16 cellular contexts compared by ENCODE assay signal in the genomic region with DNA sequence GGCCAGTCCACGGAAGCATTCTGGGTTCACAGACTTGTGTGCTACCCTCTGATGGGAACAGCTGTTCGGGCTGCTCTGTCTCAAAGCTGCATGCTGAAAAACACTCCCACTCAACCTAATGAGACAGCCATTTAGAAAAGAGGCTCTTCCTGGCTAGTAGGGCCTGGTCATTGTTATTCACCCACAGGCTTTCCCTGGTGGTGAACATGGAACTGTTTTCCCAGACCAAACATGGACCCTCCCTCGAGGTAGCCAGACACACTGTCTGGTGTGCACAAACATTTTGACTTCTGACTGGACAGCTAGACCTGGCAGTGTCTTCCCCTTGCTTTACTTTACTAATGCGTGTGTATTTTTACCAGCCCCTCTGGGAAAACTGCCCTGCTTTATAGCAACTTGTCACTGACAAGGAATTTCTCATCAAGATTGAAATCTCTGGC. TPM values are rescaled to one million over a fixed set of nuclear protein-coding genes. Genes with fewer than 3 reads are reported as not detected.
DNase-seq lines count a peak whose midpoint lies in the region; ATAC-seq and TF ChIP-seq lines count a peak whose summit lies in the region.
"Had no signal": no experiment of that assay in that cellular context is flagged by ENCODE, and none has a peak within 500 bp of the region (broad histone marks: within the 10 kb centered on the region; RNA-seq: fewer than 3 reads in every experiment).

No MANE protein-coding gene starts in this region.

- H3K4me2 ChIP-seq in Loucy (ENCODE audit: low read depth, low read length, poor library complexity, severe bottlenecking), result no peak overlapping the region

- TF ChIP-seq CTCF in Loucy (conservative IDR thresholded peaks at IDR 0.05; ENCODE audit: low read length) (no peak), left lung (IDR thresholded peaks at IDR 0.05) (no peak)

- H3K9me3 ChIP-seq in Loucy (ENCODE audit: insufficient read depth, low read depth, low read length) (no peaks in the 10 kb centered on the region), left lung (no peaks in the 10 kb centered on the region)

- no peaks in the 10 kb centered on the region for H3K79me2 ChIP-seq in Loucy (ENCODE audit: insufficient read depth, low read length)
- H3K79me2 ChIP-seq: parathyroid adenoma had no signal

- intact Hi-C loops in left lung (cut with DNase I), result no loop called here

- no peak for ATAC-seq in left lung
- ATAC-seq in GM19463 (IDR thresholded peaks at IDR 0.05; ENCODE audit: unreplicated experiment), result no peak
- ATAC-seq in GM21825 (IDR thresholded peaks at IDR 0.05; ENCODE audit: unreplicated experiment), result no peak
- ATAC-seq: activated CD8-positive, alpha-beta memory T cell treated with anti-CD3 and anti-CD28 coated beads, Interleukin-2, amount 10 ng/mL, durations not matched to agents 7 days and 5 days had no signal

- DNase-seq in DMS153 (lab: John Stamatoyannopoulos, UW) (peak; percentile 55), T1000 (lab: John Stamatoyannopoulos, UW) (peak; percentile 38), left lung (no peak)
- no peak for DNase-seq in activated CD4-positive, alpha-beta T cell treated with anti-CD3 and anti-CD28 coated beads for 1 hour
- DNase-seq in stimulated activated CD4-positive, alpha-beta T cell treated with anti-CD3 and anti-CD28 coated beads, Interleukin-1b, Interleukin-23, amount 100 ng/mL, for 48 hours, result no peak
- DNase-seq: activated CD8-positive, alpha-beta memory T cell treated with anti-CD3 and anti-CD28 coated beads, Interleukin-2, amount 10 ng/mL, durations not matched to agents 7 days and 5 days; activated naive CD4-positive, alpha-beta T cell treated with Interleukin-2 at 50 U/mL for 16 hours; KG1; NCI-H1930; stimulated activated CD4-positive, alpha-beta T cell treated with anti-CD3 and anti-CD28 coated beads, Interleukin-12 subunit alpha, Interleukin-12 subunit beta, amount 100 ng/mL, for 4 hours; substantia nigra had no signal

- no peaks in the 10 kb centered on the region for H4K20me1 ChIP-seq in Loucy (ENCODE audit: insufficient read depth, low read length, poor library complexity, severe bottlenecking)

- H3K4me1 ChIP-seq in Loucy (ENCODE audit: insufficient read depth, low read length, poor library complexity, severe bottlenecking), result peaks cover 30% of the 10 kb centered on the region
- peaks cover 0 to 4% of the 10 kb centered on the region in 2 donors for H3K4me1 ChIP-seq in left lung
- H3K4me1 ChIP-seq: parathyroid adenoma had no signal

- peak overlapping the region; percentile 14 to 56 for H3K27ac ChIP-seq in left lung
- H3K27ac ChIP-seq: HL-60, parathyroid adenoma had no signal

- H3K36me3 ChIP-seq in Loucy (ENCODE audit: insufficient read depth, low read length) (no peaks in the 10 kb centered on the region), left lung (no peaks in the 10 kb centered on the region)

- H3K9ac ChIP-seq in Loucy (ENCODE audit: low read depth, low read length, poor library complexity, severe bottlenecking), result no peak overlapping the region
- H3K9ac ChIP-seq: parathyroid adenoma had no signal

- peak overlapping the region; percentile 47; the same call in 1 of the 2 replicates for H2AFZ ChIP-seq in Loucy (ENCODE audit: low read length)
- H2AFZ ChIP-seq: parathyroid adenoma had no signal

- no peaks in the 10 kb centered on the region for H3F3A ChIP-seq in Loucy (ENCODE audit: low read depth)

- H3K9me2 ChIP-seq in Loucy (replicated peaks; ENCODE audit: low read depth, low read length), result no peaks in the 10 kb centered on the region

- H3K4me3 ChIP-seq in Loucy (ENCODE audit: low read length, poor library complexity, severe bottlenecking), result no peak overlapping the region
- H3K4me3 ChIP-seq in left lung, result no peak overlapping the region

- H3K27me3 ChIP-seq in Loucy (ENCODE audit: insufficient read depth, low read length, poor library complexity, severe bottlenecking), result no peaks in the 10 kb centered on the region
- H3K27me3 ChIP-seq in left lung, result no peaks in the 10 kb centered on the region

RNA-seq across cellular contexts. Expression of gene MECOM, which starts 39.0 kb away (rescaled TPM):
- total RNA-seq in left lung, result 10 to 100 TPM; 65.1 to 95.7 TPM
- total RNA-seq: activated CD8-positive, alpha-beta memory T cell treated with anti-CD3 and anti-CD28 coated beads, Interleukin-2, amount 10 ng/mL, durations not matched to agents 7 days and 5 days had no signal

Comparison
In these comparisons a context has a peak if more than half of its experiments do, and no peak if none do; other contexts are left out.
1. DNase-seq: peak in DMS153 (single experiment) and T1000 (single experiment); none in left lung (0 of 2), activated CD4-positive, alpha-beta T cell treated with anti-CD3 and anti-CD28 coated beads for 1 hour (single experiment) and stimulated activated CD4-positive, alpha-beta T cell treated with anti-CD3 and anti-CD28 coated beads, Interleukin-1b, Interleukin-23, amount 100 ng/mL, for 48 hours (single experiment).